27 cellular contexts compared by ENCODE assay signal in the genomic region with DNA sequence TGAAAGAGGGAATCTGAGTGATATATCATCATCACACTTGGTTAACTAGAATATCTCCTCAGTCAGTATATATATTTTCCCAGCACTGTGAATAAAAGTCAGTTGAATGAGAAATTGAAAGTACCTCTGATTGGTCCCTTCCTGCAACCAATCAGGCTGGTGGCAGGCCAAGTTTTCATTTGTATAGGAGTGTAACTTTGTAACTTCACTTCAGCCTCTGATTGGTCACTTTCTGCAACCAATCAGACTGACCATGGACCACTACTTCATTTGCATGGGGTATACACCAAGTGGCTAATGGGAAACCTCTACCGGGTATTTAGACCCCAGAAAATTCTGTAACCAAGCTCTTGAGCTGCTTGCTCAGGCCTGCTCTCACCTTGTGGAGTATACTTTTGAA. TPM values are rescaled to one million over a fixed set of nuclear protein-coding genes. Genes with fewer than 3 reads are reported as not detected.
DNase-seq lines count a peak whose midpoint lies in the region; ATAC-seq and TF ChIP-seq lines count a peak whose summit lies in the region.
"Had no signal": no experiment of that assay in that cellular context is flagged by ENCODE, and none has a peak within 500 bp of the region (broad histone marks: within the 10 kb centered on the region; RNA-seq: fewer than 3 reads in every experiment).

No MANE protein-coding gene starts in this region.

- CTCF ChIA-PET in activated CD4-positive, alpha-beta T cell treated with anti-CD3 and anti-CD28 coated beads for 36 hours (lab: Charles Lee), result interaction anchor here (0.7 to 1.2 kb wide), 4 partner anchors 10 to 189 kb away, joined by 3 to 4 read pairs (median 4); no protein-coding TSS in a partner anchor
- CTCF ChIA-PET in activated CD8-positive, alpha-beta T cell treated with anti-CD3 and anti-CD28 coated beads, Interleukin-2, amount 10 ng/mL, durations not matched to agents 7 days and 5 days (lab: Charles Lee), result interaction anchor here (1.4 to 2.2 kb wide), 3 partner anchors 9 to 203 kb away, joined by 4 to 8 read pairs (median 7); a partner anchor contains a TSS

- H3K36me3 ChIP-seq in Loucy (ENCODE audit: insufficient read depth, low read length) (peaks cover 18% of the 10 kb centered on the region), colonic mucosa (no peaks in the 10 kb centered on the region)
- H3K36me3 ChIP-seq: gastrocnemius medialis had no signal

- TF ChIP-seq CTCF in Loucy (conservative IDR thresholded peaks at IDR 0.05; ENCODE audit: low read length), result no peak
- TF ChIP-seq CTCF in fibroblast of villous mesenchyme (IDR thresholded peaks at IDR 0.05; ENCODE audit: insufficient read depth, low read depth, low read length), result no peak
- TF ChIP-seq CTCF in colonic mucosa (IDR thresholded peaks at IDR 0.05), result no peak

- peaks cover 8% of the 10 kb centered on the region for H3K9me3 Mint-ChIP-seq in activated CD4-positive, alpha-beta T cell treated with anti-CD3 and anti-CD28 coated beads for 36 hours (ENCODE audit: low read depth)
- H3K9me3 Mint-ChIP-seq in activated CD8-positive, alpha-beta T cell treated with anti-CD3 and anti-CD28 coated beads, Interleukin-2, amount 10 ng/mL, durations not matched to agents 7 days and 5 days (ENCODE audit: insufficient read depth), result no peaks in the 10 kb centered on the region
- H3K9me3 Mint-ChIP-seq: natural killer cell had no signal

- H3K9me3 ChIP-seq in Loucy (ENCODE audit: insufficient read depth, low read depth, low read length), result no peaks in the 10 kb centered on the region
- no peaks in the 10 kb centered on the region for H3K9me3 ChIP-seq in colonic mucosa
- H3K9me3 ChIP-seq: gastrocnemius medialis had no signal

- peak overlapping the region; percentile 88 for H3K27ac Mint-ChIP-seq in activated CD4-positive, alpha-beta T cell treated with anti-CD3 and anti-CD28 coated beads for 36 hours
- peak overlapping the region; percentile 95 for H3K27ac Mint-ChIP-seq in activated CD8-positive, alpha-beta T cell treated with anti-CD3 and anti-CD28 coated beads, Interleukin-2, amount 10 ng/mL, durations not matched to agents 7 days and 5 days

- H3K27me3 ChIP-seq in Loucy (ENCODE audit: insufficient read depth, low read length, poor library complexity, severe bottlenecking), result peaks cover 5% of the 10 kb centered on the region
- no peaks in the 10 kb centered on the region for H3K27me3 ChIP-seq in colonic mucosa
- H3K27me3 ChIP-seq: gastrocnemius medialis had no signal

- H3K4me1 Mint-ChIP-seq in activated CD4-positive, alpha-beta T cell treated with anti-CD3 and anti-CD28 coated beads for 36 hours, result peaks cover 19% of the 10 kb centered on the region
- peaks cover 30% of the 10 kb centered on the region for H3K4me1 Mint-ChIP-seq in activated CD8-positive, alpha-beta T cell treated with anti-CD3 and anti-CD28 coated beads, Interleukin-2, amount 10 ng/mL, durations not matched to agents 7 days and 5 days (ENCODE audit: low read depth)

- H3K4me1 ChIP-seq in Loucy (ENCODE audit: insufficient read depth, low read length, poor library complexity, severe bottlenecking) (peaks cover 22% of the 10 kb centered on the region), colonic mucosa (no peaks in the 10 kb centered on the region)

- peaks cover 38% of the 10 kb centered on the region for H3K79me2 ChIP-seq in Loucy (ENCODE audit: insufficient read depth, low read length)

- peak overlapping the region; percentile 78 for H3K4me2 ChIP-seq in Loucy (ENCODE audit: low read depth, low read length, poor library complexity, severe bottlenecking)

- H3K27me3 Mint-ChIP-seq in activated CD4-positive, alpha-beta T cell treated with anti-CD3 and anti-CD28 coated beads for 36 hours, result no peaks in the 10 kb centered on the region
- no peaks in the 10 kb centered on the region for H3K27me3 Mint-ChIP-seq in activated CD8-positive, alpha-beta T cell treated with anti-CD3 and anti-CD28 coated beads, Interleukin-2, amount 10 ng/mL, durations not matched to agents 7 days and 5 days (ENCODE audit: low read depth)

- no peaks in the 10 kb centered on the region for H3F3A ChIP-seq in Loucy (ENCODE audit: low read depth)

- POLR2A ChIA-PET in activated CD4-positive, alpha-beta T cell treated with anti-CD3 and anti-CD28 coated beads for 36 hours (lab: Charles Lee), result no interaction called here
- POLR2A ChIA-PET in activated CD8-positive, alpha-beta T cell treated with anti-CD3 and anti-CD28 coated beads, Interleukin-2, amount 10 ng/mL, durations not matched to agents 7 days and 5 days (lab: Charles Lee), result no interaction called here

- H3K9me2 ChIP-seq in Loucy (replicated peaks; ENCODE audit: low read depth, low read length), result no peaks in the 10 kb centered on the region

- peaks cover 30% of the 10 kb centered on the region for H4K20me1 ChIP-seq in Loucy (ENCODE audit: insufficient read depth, low read length, poor library complexity, severe bottlenecking)

- peak overlapping the region; percentile 36; the same call in 1 of the 2 replicates for H2AFZ ChIP-seq in Loucy (ENCODE audit: low read length)

- intact Hi-C loops in activated CD4-positive, alpha-beta T cell treated with anti-CD3 and anti-CD28 coated beads for 36 hours (cut with DNase I, micrococcal nuclease), result loop anchor here (5.0 to 10.0 kb wide), 9 partner anchors 35 to 1927 kb away; a partner anchor contains a TSS
- intact Hi-C loops in colonic mucosa (cut with DNase I), result no loop called here

- H3K27ac ChIP-seq in colonic mucosa, result no peak overlapping the region
- H3K27ac ChIP-seq: 22Rv1, epithelial cell of prostate, gastrocnemius medialis had no signal

- no peak for ATAC-seq in activated CD4-positive, alpha-beta T cell treated with anti-CD3 and anti-CD28 coated beads for 36 hours
- no peak for ATAC-seq in activated CD8-positive, alpha-beta T cell treated with anti-CD3 and anti-CD28 coated beads, Interleukin-2, amount 10 ng/mL, durations not matched to agents 7 days and 5 days
- ATAC-seq in HG02763 (IDR thresholded peaks at IDR 0.05; ENCODE audit: unreplicated experiment), result no peak
- ATAC-seq in GM21717 (IDR thresholded peaks at IDR 0.05; ENCODE audit: unreplicated experiment), result no peak
- ATAC-seq: gastrocnemius medialis, natural killer cell, sciatic nerve had no signal

- DNase-seq in activated CD4-positive, alpha-beta T cell treated with anti-CD3 and anti-CD28 coated beads for 36 hours, result peak; percentile 20
- no peak for DNase-seq in activated CD4-positive, alpha-beta T cell treated with anti-CD3 and anti-CD28 coated beads for 1 hour
- peak; percentile 42 for DNase-seq in activated CD8-positive, alpha-beta T cell treated with anti-CD3 and anti-CD28 coated beads, Interleukin-2, amount 10 ng/mL, durations not matched to agents 7 days and 5 days
- DNase-seq in fibroblast of villous mesenchyme (ENCODE audit: low read depth), result peak; percentile 32
- DNase-seq in colonic mucosa, result no peak
- DNase-seq: activated CD4-positive, CD25-positive, alpha-beta regulatory T cell treated with anti-CD3 and anti-CD28 coated beads, Interleukin-2, amount 50 U/mL, for 72 hours; activated CD8-positive, alpha-beta memory T cell treated with anti-CD3 and anti-CD28 coated beads, Interleukin-2, amount 50 U/mL, for 4 hours; activated effector memory CD4-positive, alpha-beta T cell treated with Interleukin-2 at 50 U/mL for 16 hours; aorta; central memory CD4-positive, alpha-beta T cell; DMS79 treated with DMSO at 0.1 percent for 48 hours; gastrocnemius medialis; hypothalamus; islet precursor cell; midbrain; natural killer cell; NCI-H146; NCI-H2171; NCI-H526; posterior cingulate gyrus; trophoblast cell had no signal

- H3K4me3 Mint-ChIP-seq in activated CD4-positive, alpha-beta T cell treated with anti-CD3 and anti-CD28 coated beads for 36 hours, result no peak overlapping the region
- no peak overlapping the region for H3K4me3 Mint-ChIP-seq in activated CD8-positive, alpha-beta T cell treated with anti-CD3 and anti-CD28 coated beads, Interleukin-2, amount 10 ng/mL, durations not matched to agents 7 days and 5 days
- H3K4me3 Mint-ChIP-seq: natural killer cell had no signal

- peaks cover 32% of the 10 kb centered on the region for H3K36me3 Mint-ChIP-seq in activated CD4-positive, alpha-beta T cell treated with anti-CD3 and anti-CD28 coated beads for 36 hours (ENCODE audit: low read depth)
- H3K36me3 Mint-ChIP-seq in activated CD8-positive, alpha-beta T cell treated with anti-CD3 and anti-CD28 coated beads, Interleukin-2, amount 10 ng/mL, durations not matched to agents 7 days and 5 days (ENCODE audit: low read depth), result peaks cover 37% of the 10 kb centered on the region
- H3K36me3 Mint-ChIP-seq: natural killer cell had no signal

- no peak overlapping the region for H3K9ac ChIP-seq in Loucy (ENCODE audit: low read depth, low read length, poor library complexity, severe bottlenecking)
- no peak overlapping the region for H3K9ac ChIP-seq in colonic mucosa (ENCODE audit: low read depth in 2 of 2, low read length in 2 of 2)

- H3K4me3 ChIP-seq in Loucy (ENCODE audit: low read length, poor library complexity, severe bottlenecking) (peak overlapping the region; percentile 75), fibroblast of villous mesenchyme (ENCODE audit: low read depth, low read length) (no peak overlapping the region), colonic mucosa (no peak overlapping the region)
- H3K4me3 ChIP-seq: gastrocnemius medialis had no signal

RNA-seq across cellular contexts. Expression of a gene that starts 1.9 kb away (rescaled TPM):
- 1,000 to 10,000 TPM; 1,263 to 1,446 TPM for total RNA-seq in activated CD4-positive, alpha-beta T cell treated with anti-CD3 and anti-CD28 coated beads for 36 hours
- 1,000 to 10,000 TPM; 1,137 to 1,152 TPM for total RNA-seq in activated CD8-positive, alpha-beta T cell treated with anti-CD3 and anti-CD28 coated beads, Interleukin-2, amount 10 ng/mL, durations not matched to agents 7 days and 5 days
- total RNA-seq in fibroblast of villous mesenchyme, result 194 and 197 TPM in 2 replicates
- 100 to 1,000 TPM; 500 to 706 TPM for total RNA-seq in colonic mucosa

RNA-seq across cellular contexts. Expression of a gene that starts 37.4 kb away (rescaled TPM):
- 10 to 100 TPM; 17.6 to 18.3 TPM for total RNA-seq in activated CD4-positive, alpha-beta T cell treated with anti-CD3 and anti-CD28 coated beads for 36 hours
- 10 to 100 TPM; 16.6 to 19.0 TPM for total RNA-seq in activated CD8-positive, alpha-beta T cell treated with anti-CD3 and anti-CD28 coated beads, Interleukin-2, amount 10 ng/mL, durations not matched to agents 7 days and 5 days
- 30.6 and 41.5 TPM in 2 replicates for total RNA-seq in fibroblast of villous mesenchyme
- 1 to 10 TPM; 5.8 to 6.3 TPM for total RNA-seq in colonic mucosa

Comparison
In these comparisons a context has a peak if more than half of its experiments do, and no peak if none do; other contexts are left out.
1. DNase-seq: peak in activated CD4-positive, alpha-beta T cell treated with anti-CD3 and anti-CD28 coated beads for 36 hours (single experiment), activated CD8-positive, alpha-beta T cell treated with anti-CD3 and anti-CD28 coated beads, Interleukin-2, amount 10 ng/mL, durations not matched to agents 7 days and 5 days (single experiment) and fibroblast of villous mesenchyme (single experiment); none in activated CD4-positive, alpha-beta T cell treated with anti-CD3 and anti-CD28 coated beads for 1 hour (single experiment) and colonic mucosa (single experiment).